In the genomic region with DNA sequence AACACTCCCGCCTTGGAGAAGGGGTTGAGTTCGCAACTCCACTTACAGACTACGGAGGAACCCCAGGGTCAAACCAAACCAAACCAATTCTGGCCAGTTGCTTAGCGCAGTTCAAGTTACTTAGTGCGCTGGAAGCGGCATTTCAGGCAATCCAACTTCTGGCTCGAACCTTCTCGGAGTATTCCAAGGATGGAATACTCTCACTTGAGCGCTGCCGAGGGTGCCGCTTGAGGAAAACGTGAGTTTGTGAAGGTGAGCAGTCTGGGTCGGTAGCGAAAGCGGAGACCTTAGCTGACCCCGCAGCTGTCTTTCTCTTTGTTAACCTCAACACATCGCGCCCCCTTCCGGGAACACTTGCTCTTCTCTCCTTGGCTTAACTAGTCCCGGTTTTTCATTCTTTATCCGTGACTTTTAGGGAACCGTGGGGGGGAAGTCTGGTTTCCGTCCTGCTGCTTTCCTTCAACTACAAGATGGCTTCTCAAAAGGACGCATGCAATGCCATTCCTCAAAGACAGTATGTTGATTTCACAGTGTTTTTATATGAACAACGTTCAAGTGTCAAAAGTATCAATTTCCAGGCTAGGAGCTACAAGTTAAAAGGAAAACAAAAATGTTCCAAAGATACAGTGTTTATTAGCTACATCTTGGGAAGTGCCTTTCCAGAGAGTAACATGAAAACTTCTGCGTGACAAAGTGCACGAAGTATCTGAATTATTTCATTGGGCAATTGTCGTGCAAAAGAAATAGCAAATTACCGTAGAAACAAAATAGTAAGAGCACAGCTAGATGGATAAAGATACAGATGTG, we compare ENCODE assay signal across 8 cellular contexts. TPM values are rescaled to one million over a fixed set of nuclear protein-coding genes. Genes with fewer than 3 reads are reported as not detected.
DNase-seq lines count a peak whose midpoint lies in the region; ATAC-seq, FAIRE-seq and TF ChIP-seq lines count a peak whose summit lies in the region.

No MANE protein-coding gene starts in this region.

- H3K9me3 ChIP-seq in ascending aorta: no peaks in the 10 kb centered on the region
- no peaks in the 10 kb centered on the region for H3K9me3 ChIP-seq in hepatocyte (ENCODE audit: low read depth)

- H3K4me1 ChIP-seq in ascending aorta: peaks cover 5 to 34% of the 10 kb centered on the region in 2 donors
- peaks cover 21% of the 10 kb centered on the region for H3K4me1 ChIP-seq in hepatocyte (ENCODE audit: insufficient read depth)
- peaks cover 8% of the 10 kb centered on the region for H3K4me1 ChIP-seq in rectal smooth muscle tissue (ENCODE audit: control insufficient read depth, insufficient read depth, low read length)

- H3K27ac Mint-ChIP-seq in T-helper 1 cell treated with Interleukin-12 subunit alpha and Interleukin-12 subunit beta and Interleukin-4 antibody, amounts not matched to agents 30 μg/mL and 1 μg/mL, for 36 hours: peak overlapping the region; percentile 99

- 3% methylated on average over 29 of the region's 29 CpGs for WGBS in hepatocyte (ENCODE audit: low lambda C conversion rate, missing lambda C conversion rate)

- peak overlapping the region; percentile 88 for H3K4me2 ChIP-seq in hepatocyte

- DNase-seq in GM12891 (ENCODE audit: insufficient read length, low spot score) (no peak), NCI-H1417 (lab: John Stamatoyannopoulos, UW) (peak; percentile 89 to 98 (median 97)), ascending aorta (ENCODE audit: low spot score in 2 of 2) (peak; percentile 33 to 92), hepatocyte (ENCODE audit: low spot score) (peak; percentile 91), GM19240 (ENCODE audit: insufficient read length, low spot score) (no peak)

- peak overlapping the region; percentile 81 for H3K9ac ChIP-seq in rectal smooth muscle tissue (ENCODE audit: low read length)

- FAIRE-seq in GM12891 (lab: Jason Lieb, UNC): no peak

- peaks cover 37% of the 10 kb centered on the region for H4K20me1 ChIP-seq in hepatocyte (ENCODE audit: insufficient read depth, poor library complexity, severe bottlenecking)

- H3K27me3 Mint-ChIP-seq in T-helper 1 cell treated with Interleukin-12 subunit alpha and Interleukin-12 subunit beta and Interleukin-4 antibody, amounts not matched to agents 30 μg/mL and 1 μg/mL, for 36 hours (ENCODE audit: low read depth): no peaks in the 10 kb centered on the region

- peaks cover 46% of the 10 kb centered on the region for H3K4me1 Mint-ChIP-seq in T-helper 1 cell treated with Interleukin-12 subunit alpha and Interleukin-12 subunit beta and Interleukin-4 antibody, amounts not matched to agents 30 μg/mL and 1 μg/mL, for 36 hours (ENCODE audit: low read depth)

- H3K27me3 ChIP-seq in ascending aorta (no peaks in the 10 kb centered on the region), hepatocyte (no peaks in the 10 kb centered on the region), rectal smooth muscle tissue (ENCODE audit: control insufficient read depth, insufficient read depth, low read length) (no peaks in the 10 kb centered on the region)

- peak; percentile 61 for ATAC-seq in HG02798 (IDR thresholded peaks at IDR 0.05; ENCODE audit: poor library complexity, unreplicated experiment)

- intact Hi-C loops in ascending aorta (cut with DNase I): loop anchor here (1.0 to 10.0 kb wide), 4 partner anchors 34 to 481 kb away; a partner anchor contains a TSS

- no peaks in the 10 kb centered on the region for H3K9me3 Mint-ChIP-seq in T-helper 1 cell treated with Interleukin-12 subunit alpha and Interleukin-12 subunit beta and Interleukin-4 antibody, amounts not matched to agents 30 μg/mL and 1 μg/mL, for 36 hours

- peak; percentile 14; the same call in 1 of the 2 replicates for TF ChIP-seq POLR2A in GM12891 (IDR thresholded peaks at IDR 0.05; ENCODE audit: low read depth, low read length)

- peak overlapping the region; percentile 98 to 99 for H3K27ac ChIP-seq in ascending aorta
- H3K27ac ChIP-seq in hepatocyte: peak overlapping the region; percentile 99
- peak overlapping the region; percentile 93 for H3K27ac ChIP-seq in rectal smooth muscle tissue (ENCODE audit: low read depth, low read length)

- H3K79me2 ChIP-seq in hepatocyte: peaks cover 59% of the 10 kb centered on the region

- H3K4me3 Mint-ChIP-seq in T-helper 1 cell treated with Interleukin-12 subunit alpha and Interleukin-12 subunit beta and Interleukin-4 antibody, amounts not matched to agents 30 μg/mL and 1 μg/mL, for 36 hours: peak overlapping the region; percentile 97

- TF ChIP-seq CTCF in ascending aorta (IDR thresholded peaks at IDR 0.05): peak in 2 of 3 experiments; percentile 18 to 43
- peak; percentile 59 for TF ChIP-seq CTCF in hepatocyte (IDR thresholded peaks at IDR 0.05; ENCODE audit: poor library complexity)

- peak overlapping the region; percentile 85 for H2AFZ ChIP-seq in hepatocyte

- H3K9me2 ChIP-seq in hepatocyte (replicated peaks; ENCODE audit: insufficient read depth): no peaks in the 10 kb centered on the region

- peaks cover 14% of the 10 kb centered on the region for H3K36me3 Mint-ChIP-seq in T-helper 1 cell treated with Interleukin-12 subunit alpha and Interleukin-12 subunit beta and Interleukin-4 antibody, amounts not matched to agents 30 μg/mL and 1 μg/mL, for 36 hours (ENCODE audit: low read depth)

- peak overlapping the region; percentile 84 to 89 for H3K4me3 ChIP-seq in ascending aorta
- peak overlapping the region; percentile 66 for H3K4me3 ChIP-seq in hepatocyte
- H3K4me3 ChIP-seq in rectal smooth muscle tissue (ENCODE audit: low read length): peak overlapping the region; percentile 73

- H3K36me3 ChIP-seq in ascending aorta: no peaks in the 10 kb centered on the region
- no peaks in the 10 kb centered on the region for H3K36me3 ChIP-seq in hepatocyte (replicated peaks; ENCODE audit: insufficient read depth, low read depth)
- no peaks in the 10 kb centered on the region for H3K36me3 ChIP-seq in rectal smooth muscle tissue (ENCODE audit: control insufficient read depth, insufficient read depth, low read length)

TF ChIP-seq in GM12891, 5 proteins besides CTCF, POLR2A, EP300 and RAD21:
- no peak for TF ChIP-seq SPI1 (IDR thresholded peaks at IDR 0.05; ENCODE audit: low read depth, low read length)
- TF ChIP-seq POU2F2 (IDR thresholded peaks at IDR 0.05; ENCODE audit: low read depth, low read length): no peak; the same call in 1 of the 2 replicates
- no peak for TF ChIP-seq POLR2AphosphoS5 (IDR thresholded peaks at IDR 0.05; ENCODE audit: low read depth, low read length)
- no peak; the same call in 1 of the 2 replicates for TF ChIP-seq TAF1 (IDR thresholded peaks at IDR 0.05; ENCODE audit: low read depth, low read length)
- no peak for TF ChIP-seq PAX5 (IDR thresholded peaks at IDR 0.05; ENCODE audit: insufficient read depth, low read length, severe bottlenecking)
TF ChIP-seq in GM12891: peak in this region for 0.

RNA-seq across cellular contexts. Expression of a gene that starts 0.7 kb away (rescaled TPM):
- 98.7 TPM for polyA plus RNA-seq in GM12891 (2012; ENCODE audit: low read depth, missing spikeins)
- total RNA-seq in ascending aorta (60.2 TPM), hepatocyte (80.8 and 85.7 TPM in 2 replicates)
- 88.7 and 117 TPM in 2 replicates for polyA plus RNA-seq in hepatocyte

RNA-seq across cellular contexts. Expression of a gene that starts 31.9 kb away (rescaled TPM):
- polyA plus RNA-seq in GM12891 (2012; ENCODE audit: low read depth, missing spikeins): 12.1 TPM
- total RNA-seq in ascending aorta: 1.7 TPM
- total RNA-seq in hepatocyte: 5.7 and 5.9 TPM in 2 replicates
- polyA plus RNA-seq in hepatocyte: 4.7 and 8.2 TPM in 2 replicates

Comparison
In these comparisons a context has a peak if more than half of its experiments do, and no peak if none do; other contexts are left out.
1. DNase-seq: peak in NCI-H1417 (3 of 3), ascending aorta (2 of 2) and hepatocyte (single experiment); none in GM12891 (single experiment) and GM19240 (single experiment).
2. Peak in every context shown above with its lines, with median percentiles within 50 percentile points of each other: H3K27ac ChIP-seq and H3K4me3 ChIP-seq.